26 cellular contexts compared by ENCODE assay signal in genomic region chr5:158851488-158851887, GRCh38.
"Had no signal": no experiment of that assay in that cellular context is flagged by ENCODE, and none has a peak within 500 bp of the region (broad histone marks: within the 10 kb centered on the region; RNA-seq: fewer than 3 reads in every experiment).

No MANE protein-coding gene starts in this region.

- H3K27ac ChIP-seq: colonic mucosa, epithelial cell of prostate, esophagus squamous epithelium, gastrocnemius medialis, heart right ventricle, left lung, lower lobe of right lung had no signal

- DNase-seq: colonic mucosa; cortex of kidney; effector CD8-positive, alpha-beta T cell; effector memory CD8-positive, alpha-beta T cell; endodermal cell; erythroblast; esophagus squamous epithelium; foreskin fibroblast; foreskin melanocyte; gastrocnemius medialis; glutamatergic neuron; head of caudate nucleus; heart right ventricle; hippocampal formation; left cardiac atrium; left lung; left ventricle myocardium superior; lower lobe of right lung; mesendoderm; midbrain had no signal

- H3K4me1 Mint-ChIP-seq: endodermal cell had no signal

- H3K4me3 ChIP-seq: colonic mucosa, esophagus squamous epithelium, gastrocnemius medialis, heart right ventricle, left lung, lower lobe of right lung had no signal

- H3K9me3 Mint-ChIP-seq: dendritic cell treated with granulocyte-macrophage colony-stimulating factor and Interleukin-4, amounts not matched to agents 40 ng/mL and 50 ng/mL, for 4 days; effector memory CD8-positive, alpha-beta T cell; endodermal cell had no signal

- H3K27ac Mint-ChIP-seq: dendritic cell treated with granulocyte-macrophage colony-stimulating factor and Interleukin-4, amounts not matched to agents 40 ng/mL and 50 ng/mL, for 4 days; effector memory CD8-positive, alpha-beta T cell; endodermal cell had no signal

- H3K27me3 Mint-ChIP-seq: dendritic cell treated with granulocyte-macrophage colony-stimulating factor and Interleukin-4, amounts not matched to agents 40 ng/mL and 50 ng/mL, for 4 days had no signal

- FAIRE-seq: endometrium, islet of Langerhans, keratinocyte had no signal

- H3K9me3 ChIP-seq: colonic mucosa, esophagus squamous epithelium, gastrocnemius medialis, heart right ventricle, left lung, lower lobe of right lung had no signal

- H3K4me1 ChIP-seq: colonic mucosa, left lung had no signal

- H3K36me3 ChIP-seq: colonic mucosa, esophagus squamous epithelium, gastrocnemius medialis, heart right ventricle, left lung, lower lobe of right lung had no signal

- H3K4me3 Mint-ChIP-seq: dendritic cell treated with granulocyte-macrophage colony-stimulating factor and Interleukin-4, amounts not matched to agents 40 ng/mL and 50 ng/mL, for 4 days; effector memory CD8-positive, alpha-beta T cell; endodermal cell had no signal

- ATAC-seq: effector memory CD8-positive, alpha-beta T cell; esophagus mucosa; gastrocnemius medialis; heart right ventricle; left cardiac atrium; left lung; left ventricle myocardium superior; lower lobe of right lung had no signal
